ENCODE assay signal across 30 cellular contexts in genomic region chr12:46711756-46712155, GRCh38.
DNase-seq lines count a peak whose midpoint lies in the region; ATAC-seq and TF ChIP-seq lines count a peak whose summit lies in the region.
"Had no signal": no experiment of that assay in that cellular context is flagged by ENCODE, and none has a peak within 500 bp of the region (broad histone marks: within the 10 kb centered on the region; RNA-seq: fewer than 3 reads in every experiment).

No MANE protein-coding gene starts in this region.

- H3K23ac ChIP-seq in IMR-90 (ENCODE audit: low read depth, low read length), result no peak overlapping the region

- no peak overlapping the region for H4K5ac ChIP-seq in IMR-90 (ENCODE audit: low read depth, low read length)

- no peak for TF ChIP-seq CTCF in BJ (IDR thresholded peaks at IDR 0.05; ENCODE audit: insufficient read depth, low read depth, low read length)
- TF ChIP-seq CTCF in IMR-90 (conservative IDR thresholded peaks at IDR 0.05; ENCODE audit: low read depth, low read length), result no peak

- H3K14ac ChIP-seq in IMR-90 (replicated peaks; ENCODE audit: low read depth, low read length), result no peak overlapping the region

- H3K4me3 ChIP-seq in BJ (ENCODE audit: low read depth, low read length) (no peak overlapping the region), IMR-90 (ENCODE audit: insufficient read depth, low read depth, low read length) (no peak overlapping the region), H7 (ENCODE audit: insufficient read depth, low read depth, low read length) (no peak overlapping the region)
- H3K4me3 ChIP-seq: A549, body of pancreas, K562, psoas muscle, sigmoid colon, tibial nerve had no signal

- no peak overlapping the region for H3K9ac ChIP-seq in IMR-90 (ENCODE audit: low read depth, low read length)

- dilution Hi-C loops in IMR-90 (cut with HindIII; ENCODE audit: low sequenced_read_pairs, unreplicated experiment), result no loop called here

- H3K18ac ChIP-seq in IMR-90 (ENCODE audit: low read depth, low read length), result no peak overlapping the region

- in situ Hi-C loops in IMR-90 (cut with MboI; ENCODE audit: low sequenced_read_pairs), result no loop called here

- H3K4ac ChIP-seq in IMR-90 (ENCODE audit: low read depth, low read length), result no peak overlapping the region

- no peak overlapping the region for H4K8ac ChIP-seq in IMR-90 (ENCODE audit: low read depth in 2 of 2, low read length in 2 of 2)

- H2AK9ac ChIP-seq in IMR-90 (replicated peaks; ENCODE audit: low read depth, low read length, poor library complexity), result no peak overlapping the region

- no peaks in the 10 kb centered on the region for H3K9me1 ChIP-seq in IMR-90 (ENCODE audit: insufficient read depth, low read length)

- no peak overlapping the region for H2AFZ ChIP-seq in IMR-90 (replicated peaks; ENCODE audit: low read length, poor library complexity)

- POLR2A ChIA-PET in BJ (lab: Charles Lee) (no interaction called here), IMR-90 (lab: Charles Lee; ENCODE audit: unreplicated experiment) (no interaction called here)

- H4K20me1 ChIP-seq in IMR-90 (ENCODE audit: insufficient read depth, low read length), result no peaks in the 10 kb centered on the region

- no peak overlapping the region for H2BK5ac ChIP-seq in IMR-90 (ENCODE audit: low read depth, low read length, poor library complexity, severe bottlenecking)

- no peak for TF ChIP-seq POLR2A in IMR-90 (IDR thresholded peaks at IDR 0.05; ENCODE audit: low read depth, low read length)

- no peak overlapping the region for H4K91ac ChIP-seq in IMR-90 (ENCODE audit: insufficient read depth, low read depth, low read length)

- DNase-seq in BJ (ENCODE audit: low read depth) (peak; percentile 45), IMR-90 (peak; percentile 49), astrocyte of the hippocampus (ENCODE audit: low read depth, low spot score) (peak; percentile 8), fibroblast of the conjunctiva (ENCODE audit: low read depth) (peak; percentile 23), hypothalamus (lab: John Stamatoyannopoulos, UW) (no peak), H7 (no peak)
- DNase-seq: activated CD4-positive, alpha-beta T cell treated with anti-CD3 and anti-CD28 coated beads for 48 hours; activated effector memory CD4-positive, alpha-beta T cell treated with anti-CD3 and anti-CD28 coated beads, Interleukin-2, amount 50 U/mL, for 16 hours; activated naive CD8-positive, alpha-beta T cell treated with anti-CD3 and anti-CD28 coated beads for 36 hours; activated T-cell treated with anti-CD3 and anti-CD28 coated beads, Interleukin-2, amount 50 U/mL, for 1 hour; BE2C; body of pancreas; CD8-positive, alpha-beta memory T cell; head of caudate nucleus; kidney; naive thymus-derived CD4-positive, alpha-beta T cell; NCI-H1105; NCI-H187 treated with DMSO at 0.1 percent for 48 hours; NCI-H2171; psoas muscle; sigmoid colon; stimulated activated CD4-positive, alpha-beta T cell treated with anti-CD3 and anti-CD28 coated beads, Interleukin-15, amount 100 ng/mL, for 24 hours; WERI-Rb-1 had no signal

- no CpG with 5 or more reads among the region's 3 CpGs for WGBS in IMR-90 (ENCODE audit: extremely low coverage in 2 of 2, insufficient read length in 1 of 2), 2 experiments

- H2AK5ac ChIP-seq in IMR-90 (ENCODE audit: low read depth, low read length), result no peak overlapping the region

- H3K9me3 ChIP-seq in IMR-90 (ENCODE audit: control insufficient read depth, insufficient read depth, low read length), result no peaks in the 10 kb centered on the region
- H3K9me3 ChIP-seq: A549, BE2C, body of pancreas, neutrophil, psoas muscle, sigmoid colon, tibial nerve had no signal

- no peaks in the 10 kb centered on the region for H3K27me3 ChIP-seq in BJ (ENCODE audit: control insufficient read depth, insufficient read depth, low read length)
- H3K27me3 ChIP-seq in IMR-90 (ENCODE audit: control insufficient read depth, insufficient read depth, low read length), result no peaks in the 10 kb centered on the region
- H3K27me3 ChIP-seq in H7 (ENCODE audit: control insufficient read depth, insufficient read depth, low read length), result no peaks in the 10 kb centered on the region
- H3K27me3 ChIP-seq: BE2C, body of pancreas, neutrophil, sigmoid colon, tibial nerve had no signal

- no peak overlapping the region for H3K27ac ChIP-seq in IMR-90 (ENCODE audit: insufficient read depth, low read length)
- H3K27ac ChIP-seq: A549, body of pancreas, neutrophil, psoas muscle, sigmoid colon, tibial nerve, WERI-Rb-1 had no signal

- no peak overlapping the region for H2BK120ac ChIP-seq in IMR-90 (ENCODE audit: low read depth, low read length)

- ATAC-seq in IMR-90 (ENCODE audit: low read depth), result peak; percentile 44; the same call in 1 of the 2 replicates
- ATAC-seq in activated CD4-positive, CD25-positive, alpha-beta regulatory T cell treated with anti-CD3 and anti-CD28 coated beads, Interleukin-2, amount 50 U/mL, for 24 hours, result no peak
- ATAC-seq in HG03039 (IDR thresholded peaks at IDR 0.05; ENCODE audit: unreplicated experiment), result no peak
- ATAC-seq: A549; body of pancreas; K562; naive thymus-derived CD4-positive, alpha-beta T cell; psoas muscle; stimulated activated effector memory CD8-positive, alpha-beta T cell treated with anti-CD3 and anti-CD28 coated beads, Interleukin-12 subunit alpha, Interleukin-12 subunit beta, amount 100 ng/mL, for 72 hours had no signal

- H2BK15ac ChIP-seq in IMR-90 (ENCODE audit: low read depth, low read length), result no peak overlapping the region

- H3K36me3 ChIP-seq in BJ (ENCODE audit: control insufficient read depth, insufficient read depth, low read length) (no peaks in the 10 kb centered on the region), IMR-90 (ENCODE audit: control insufficient read depth, insufficient read depth, low read length) (no peaks in the 10 kb centered on the region), H7 (replicated peaks; ENCODE audit: control insufficient read depth, insufficient read depth, low read length) (no peaks in the 10 kb centered on the region)
- H3K36me3 ChIP-seq: BE2C, neutrophil, sigmoid colon, tibial nerve, WERI-Rb-1 had no signal

- CTCF ChIA-PET in BJ (lab: Yijun Ruan, JAX) (no interaction called here), IMR-90 (lab: Yijun Ruan, JAX) (no interaction called here)

- BruUV-seq in IMR-90 (replicated peaks; lab: Mats Ljungman, UMichigan), result no TSS peak

- TF ChIP-seq RAD21 in IMR-90 (IDR thresholded peaks at IDR 0.05; ENCODE audit: low read length), result no peak

- intact Hi-C loops in IMR-90 (cut with micrococcal nuclease), result no loop called here

- H3K56ac ChIP-seq in IMR-90 (ENCODE audit: extremely low read depth, insufficient read depth, low read length), result no peak overlapping the region

- no peaks in the 10 kb centered on the region for H3K4me1 ChIP-seq in IMR-90 (ENCODE audit: control insufficient read depth, insufficient read depth, low read length)
- H3K4me1 ChIP-seq: A549, BE2C, body of pancreas, psoas muscle, sigmoid colon, tibial nerve had no signal

- H2BK20ac ChIP-seq in IMR-90 (ENCODE audit: low read depth, low read length), result no peak overlapping the region

- no peaks in the 10 kb centered on the region for H3K79me1 ChIP-seq in IMR-90 (ENCODE audit: low read depth in 1 of 2, low read length in 2 of 2)

- H3K4me2 ChIP-seq in IMR-90 (ENCODE audit: low read depth, low read length), result no peak overlapping the region
- H3K4me2 ChIP-seq: A549 had no signal

TF ChIP-seq in IMR-90, 13 proteins besides CTCF, POLR2A, EP300 and RAD21:
- no peak for TF ChIP-seq RFX5 (IDR thresholded peaks at IDR 0.05; ENCODE audit: low read depth, low read length)

Comparison
In these comparisons a context has a peak if more than half of its experiments do, and no peak if none do; other contexts are left out.
1. DNase-seq: peak in BJ (single experiment), IMR-90 (single experiment), astrocyte of the hippocampus (single experiment) and fibroblast of the conjunctiva (single experiment); none in hypothalamus (0 of 51) and H7 (single experiment).